ENCODE assay signal across 8 cellular contexts in genomic region chr6:28488916-28489365, GRCh38. TPM values are rescaled to one million over a fixed set of nuclear protein-coding genes. Genes with fewer than 3 reads are reported as not detected.
DNase-seq lines count a peak whose midpoint lies in the region; ATAC-seq lines count a peak whose summit lies in the region.

No MANE protein-coding gene starts in this region.

- no peaks in the 10 kb centered on the region for H3K9me3 Mint-ChIP-seq in stimulated activated effector memory CD8-positive, alpha-beta T cell treated with anti-CD3 and anti-CD28 coated beads, Interleukin-12 subunit alpha, Interleukin-12 subunit beta, amount 100 ng/mL, for 72 hours

- peaks cover 13% of the 10 kb centered on the region for H3K36me3 Mint-ChIP-seq in stimulated activated effector memory CD8-positive, alpha-beta T cell treated with anti-CD3 and anti-CD28 coated beads, Interleukin-12 subunit alpha, Interleukin-12 subunit beta, amount 100 ng/mL, for 72 hours

- in situ Hi-C loops in G401 (cut with HindIII; ENCODE audit: low sequenced_read_pairs): no loop called here

- H3K4me3 Mint-ChIP-seq in stimulated activated effector memory CD8-positive, alpha-beta T cell treated with anti-CD3 and anti-CD28 coated beads, Interleukin-12 subunit alpha, Interleukin-12 subunit beta, amount 100 ng/mL, for 72 hours: peak overlapping the region; percentile 67

- peak overlapping the region; percentile 84 for H3K27ac Mint-ChIP-seq in stimulated activated effector memory CD8-positive, alpha-beta T cell treated with anti-CD3 and anti-CD28 coated beads, Interleukin-12 subunit alpha, Interleukin-12 subunit beta, amount 100 ng/mL, for 72 hours

- H3K4me3 ChIP-seq in iPS-11a (ENCODE audit: low read depth, low read length): peak overlapping the region; percentile 56

- peaks cover 17% of the 10 kb centered on the region for H3K4me1 Mint-ChIP-seq in stimulated activated effector memory CD8-positive, alpha-beta T cell treated with anti-CD3 and anti-CD28 coated beads, Interleukin-12 subunit alpha, Interleukin-12 subunit beta, amount 100 ng/mL, for 72 hours

- intact Hi-C loops in left colon (cut with DNase I, micrococcal nuclease): no loop called here

- no peak for ATAC-seq in stimulated activated effector memory CD8-positive, alpha-beta T cell treated with anti-CD3 and anti-CD28 coated beads, Interleukin-12 subunit alpha, Interleukin-12 subunit beta, amount 100 ng/mL, for 72 hours
- ATAC-seq in GM19023 (IDR thresholded peaks at IDR 0.05; ENCODE audit: unreplicated experiment) (no peak), left colon (no peak), GM19324 (IDR thresholded peaks at IDR 0.05; ENCODE audit: low FRiP score, unreplicated experiment) (no peak)

- DNase-seq in G401 (ENCODE audit: low spot score) (peak; percentile 35), Kasumi-1 (lab: John Stamatoyannopoulos, UW) (peak; percentile 61 to 67), left colon (no peak)
- DNase-seq in activated T-cell treated with anti-CD3 and anti-CD28 coated beads, Interleukin-2, amount 50 U/mL, for 48 hours: peak; percentile 61 to 72
- DNase-seq in stimulated activated effector memory CD8-positive, alpha-beta T cell treated with anti-CD3 and anti-CD28 coated beads, Interleukin-12 subunit alpha, Interleukin-12 subunit beta, amount 100 ng/mL, for 72 hours (ENCODE audit: low spot score in 2 of 2): peak in 1 of 2 donors; percentile 52

RNA-seq across cellular contexts. Expression of gene GPX6, which starts 26.7 kb away (rescaled TPM):
- not detected in 2 replicates for total RNA-seq in G401 (2014; rRNA removed; shearing (Covaris generic))
- total RNA-seq in left colon: not detected

RNA-seq across cellular contexts. Expression of gene GPX5, which starts 36.7 kb away (rescaled TPM):
- total RNA-seq in G401 (2014; rRNA removed; shearing (Covaris generic)): not detected in 2 replicates
- total RNA-seq in left colon: not detected

RNA-seq across cellular contexts. Expression of gene ZSCAN23, which starts 45.6 kb away (rescaled TPM):
- total RNA-seq in G401 (2014; rRNA removed; shearing (Covaris generic)): 0.25 and 0.81 TPM in 2 replicates
- total RNA-seq in left colon: 1 to 10 TPM; 1.2 to 2.2 TPM

Comparison
In these comparisons a context has a peak if more than half of its experiments do, and no peak if none do; other contexts are left out.
1. DNase-seq: peak in G401 (single experiment), Kasumi-1 (2 of 2) and activated T-cell treated with anti-CD3 and anti-CD28 coated beads, Interleukin-2, amount 50 U/mL, for 48 hours (2 of 2); none in left colon (0 of 2).